8 cellular contexts compared by ENCODE assay signal in the genomic region with DNA sequence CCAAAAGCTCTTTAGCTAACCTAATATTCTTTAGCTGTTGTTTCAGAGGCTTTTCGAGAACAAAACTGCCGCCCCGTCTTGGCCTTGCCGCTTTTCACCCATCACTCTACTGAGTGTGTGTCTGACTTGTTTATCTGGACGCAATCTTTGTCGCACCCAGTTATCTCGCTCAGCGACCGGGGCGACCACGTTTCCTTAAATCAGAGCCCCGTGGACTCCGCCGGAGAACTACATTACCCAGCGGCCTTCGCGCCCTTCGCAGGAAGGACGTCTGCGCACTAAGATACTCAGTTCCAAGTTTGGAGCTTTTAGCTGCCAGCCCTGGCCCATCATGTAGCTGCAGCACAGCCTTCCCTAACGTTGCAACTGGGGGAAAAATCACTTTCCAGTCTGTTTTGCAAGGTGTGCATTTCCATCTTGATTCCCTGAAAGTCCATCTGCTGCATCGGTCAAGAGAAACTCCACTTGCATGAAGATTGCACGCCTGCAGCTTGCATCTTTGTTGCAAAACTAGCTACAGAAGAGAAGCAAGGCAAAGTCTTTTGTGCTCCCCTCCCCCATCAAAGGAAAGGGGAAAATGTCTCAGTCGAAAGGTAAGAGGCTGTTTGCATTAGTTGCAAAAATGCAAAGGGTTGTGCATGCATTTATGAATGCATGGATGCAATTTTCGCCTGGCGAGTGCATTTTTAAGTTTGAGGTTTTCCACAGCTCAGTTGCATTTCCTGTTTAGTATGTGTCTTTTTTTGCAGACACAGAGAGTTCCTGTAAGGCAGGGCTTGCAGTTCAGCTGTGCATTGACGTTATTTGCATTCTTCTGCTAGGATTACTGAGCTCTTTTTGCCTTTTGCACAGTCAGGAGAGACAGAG. TPM values are rescaled to one million over a fixed set of nuclear protein-coding genes. Genes with fewer than 3 reads are reported as not detected.
DNase-seq lines count a peak whose midpoint lies in the region; ATAC-seq, FAIRE-seq and TF ChIP-seq lines count a peak whose summit lies in the region.

A gene (plus strand): TSS at position 290 of the 867 bp plus-strand sequence. CDS start 288 bp downstream, at position 578.

- ATAC-seq in GM21423 (IDR thresholded peaks at IDR 0.05; ENCODE audit: unreplicated experiment), result peak; percentile 97
- ATAC-seq in activated T-helper 17 cell treated with anti-CD3 and anti-CD28 coated beads, Interleukin-2, amount 50 U/mL, for 72 hours (replicated peaks), result peak; percentile 99

- peaks cover 45% of the 10 kb centered on the region for H3K4me1 ChIP-seq in neural progenitor cell

- H3K4me2 ChIP-seq in neural progenitor cell, result peak within 1 kb of the TSS; percentile 96

- H3K27me3 Mint-ChIP-seq in activated T-helper 17 cell treated with anti-CD3 and anti-CD28 coated beads, Interleukin-2, amount 50 U/mL, for 72 hours, result no peaks in the 10 kb centered on the region
- no peaks in the 10 kb centered on the region for H3K27me3 Mint-ChIP-seq in neural progenitor cell (ENCODE audit: insufficient read depth, low read depth)

- H3K9me3 Mint-ChIP-seq in activated T-helper 17 cell treated with anti-CD3 and anti-CD28 coated beads, Interleukin-2, amount 50 U/mL, for 72 hours, result no peaks in the 10 kb centered on the region
- peaks cover 8% of the 10 kb centered on the region for H3K9me3 Mint-ChIP-seq in neural progenitor cell

- peaks cover 30% of the 10 kb centered on the region for H3F3A ChIP-seq in neural progenitor cell (ENCODE audit: low read depth)

- peaks cover 51% of the 10 kb centered on the region for H3K79me2 ChIP-seq in neural progenitor cell (ENCODE audit: low read depth)

- H3K27ac Mint-ChIP-seq in activated T-helper 17 cell treated with anti-CD3 and anti-CD28 coated beads, Interleukin-2, amount 50 U/mL, for 72 hours, result no peak within 1 kb of the TSS
- H3K27ac Mint-ChIP-seq in neural progenitor cell, result no peak within 1 kb of the TSS

- no peaks in the 10 kb centered on the region for H3K4me1 Mint-ChIP-seq in activated T-helper 17 cell treated with anti-CD3 and anti-CD28 coated beads, Interleukin-2, amount 50 U/mL, for 72 hours
- peaks cover 19% of the 10 kb centered on the region for H3K4me1 Mint-ChIP-seq in neural progenitor cell

- H3K36me3 Mint-ChIP-seq in activated T-helper 17 cell treated with anti-CD3 and anti-CD28 coated beads, Interleukin-2, amount 50 U/mL, for 72 hours (ENCODE audit: low read depth), result no peaks in the 10 kb centered on the region
- no peaks in the 10 kb centered on the region for H3K36me3 Mint-ChIP-seq in neural progenitor cell

- peaks cover 32% of the 10 kb centered on the region for H4K20me1 ChIP-seq in neural progenitor cell (ENCODE audit: low read depth)

- H3K36me3 ChIP-seq in neural progenitor cell, result no peaks in the 10 kb centered on the region

- no peak for TF ChIP-seq CTCF in neural progenitor cell (IDR thresholded peaks at IDR 0.05)

- peak within 1 kb of the TSS; percentile 47 for H3K9ac ChIP-seq in neural progenitor cell

- H3K27ac ChIP-seq in neural progenitor cell, result peak within 1 kb of the TSS; percentile 6

- no peaks in the 10 kb centered on the region for H3K27me3 ChIP-seq in neural progenitor cell

- peak within 1 kb of the TSS; percentile 78 for H3K4me3 ChIP-seq in neural progenitor cell

- H2AFZ ChIP-seq in neural progenitor cell (replicated peaks), result peak within 1 kb of the TSS; percentile 81

- no peak within 1 kb of the TSS for H3K4me3 Mint-ChIP-seq in activated T-helper 17 cell treated with anti-CD3 and anti-CD28 coated beads, Interleukin-2, amount 50 U/mL, for 72 hours
- peak within 1 kb of the TSS; percentile 25 for H3K4me3 Mint-ChIP-seq in neural progenitor cell

- DNase-seq in DMS 273 (lab: John Stamatoyannopoulos, UW; ENCODE audit: unreplicated experiment), result peak; percentile 94
- peak; percentile 87 for DNase-seq in HTR-8/SVneo (ENCODE audit: insufficient read length, low spot score)
- peak; percentile 42 to 49 for DNase-seq in frontal cortex (ENCODE audit: low spot score in 2 of 2)
- DNase-seq in neural progenitor cell (ENCODE audit: low spot score), result peak; percentile 91
- DNase-seq in stromal cell of bone marrow (ENCODE audit: low read depth), result peak; percentile 45

- peak; percentile 89 for FAIRE-seq in HTR-8/SVneo (lab: Jason Lieb, UNC)
- FAIRE-seq in frontal cortex (lab: Jason Lieb, UNC), result no peak

- H3K9me3 ChIP-seq in neural progenitor cell (ENCODE audit: low read depth), result no peaks in the 10 kb centered on the region

TF ChIP-seq in PFSK-1, 5 proteins besides CTCF, POLR2A, EP300 and RAD21:
- peak; percentile 67; the same call in 1 of the 2 replicates for TF ChIP-seq POLR2AphosphoS5 (IDR thresholded peaks at IDR 0.05; ENCODE audit: low read depth, low read length)
- TF ChIP-seq, protein P1, sequence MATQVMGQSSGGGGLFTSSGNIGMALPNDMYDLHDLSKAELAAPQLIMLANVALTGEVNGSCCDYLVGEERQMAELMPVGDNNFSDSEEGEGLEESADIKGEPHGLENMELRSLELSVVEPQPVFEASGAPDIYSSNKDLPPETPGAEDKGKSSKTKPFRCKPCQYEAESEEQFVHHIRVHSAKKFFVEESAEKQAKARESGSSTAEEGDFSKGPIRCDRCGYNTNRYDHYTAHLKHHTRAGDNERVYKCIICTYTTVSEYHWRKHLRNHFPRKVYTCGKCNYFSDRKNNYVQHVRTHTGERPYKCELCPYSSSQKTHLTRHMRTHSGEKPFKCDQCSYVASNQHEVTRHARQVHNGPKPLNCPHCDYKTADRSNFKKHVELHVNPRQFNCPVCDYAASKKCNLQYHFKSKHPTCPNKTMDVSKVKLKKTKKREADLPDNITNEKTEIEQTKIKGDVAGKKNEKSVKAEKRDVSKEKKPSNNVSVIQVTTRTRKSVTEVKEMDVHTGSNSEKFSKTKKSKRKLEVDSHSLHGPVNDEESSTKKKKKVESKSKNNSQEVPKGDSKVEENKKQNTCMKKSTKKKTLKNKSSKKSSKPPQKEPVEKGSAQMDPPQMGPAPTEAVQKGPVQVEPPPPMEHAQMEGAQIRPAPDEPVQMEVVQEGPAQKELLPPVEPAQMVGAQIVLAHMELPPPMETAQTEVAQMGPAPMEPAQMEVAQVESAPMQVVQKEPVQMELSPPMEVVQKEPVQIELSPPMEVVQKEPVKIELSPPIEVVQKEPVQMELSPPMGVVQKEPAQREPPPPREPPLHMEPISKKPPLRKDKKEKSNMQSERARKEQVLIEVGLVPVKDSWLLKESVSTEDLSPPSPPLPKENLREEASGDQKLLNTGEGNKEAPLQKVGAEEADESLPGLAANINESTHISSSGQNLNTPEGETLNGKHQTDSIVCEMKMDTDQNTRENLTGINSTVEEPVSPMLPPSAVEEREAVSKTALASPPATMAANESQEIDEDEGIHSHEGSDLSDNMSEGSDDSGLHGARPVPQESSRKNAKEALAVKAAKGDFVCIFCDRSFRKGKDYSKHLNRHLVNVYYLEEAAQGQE (IDR thresholded peaks at IDR 0.05; ENCODE audit: insufficient read depth in 1 of 2, low read depth in 2 of 2, low read length in 2 of 2), result 0 out of 4 replicates have a peak, but pooled peaks of 1 of the 2 experiments have one; percentile 3
- TF ChIP-seq FOXP2 (optimal IDR thresholded peaks at IDR 0.05; ENCODE audit: borderline replicate concordance, extremely low read depth, extremely low read length, insufficient read depth), result no peak

RNA-seq across cellular contexts. Expression of the gene that starts here (rescaled TPM):
- 8.8 TPM for polyA plus RNA-seq in PFSK-1 (2012; ENCODE audit: insufficient read length, low read depth)
- total RNA-seq in activated T-helper 17 cell treated with anti-CD3 and anti-CD28 coated beads, Interleukin-2, amount 50 U/mL, for 72 hours, result 1 to 10 TPM; 2.4 to 3.9 TPM
- total RNA-seq in frontal cortex, result 30.6 TPM
- total RNA-seq in neural progenitor cell (ENCODE audit: low replicate concordance), result 57.2 and 101 TPM in 2 replicates

Comparison
In these comparisons a context has a peak if more than half of its experiments do, and no peak if none do; other contexts are left out.
1. Peak in every context shown above with its lines: DNase-seq, ATAC-seq, H3K4me3 ChIP-seq and H3K27ac ChIP-seq.